ENCODE assay signal across 9 cellular contexts in genomic region chr15:82332711-82333602, GRCh38. TPM values are rescaled to one million over a fixed set of nuclear protein-coding genes. Genes with fewer than 3 reads are reported as not detected.
DNase-seq lines count a peak whose midpoint lies in the region; ATAC-seq and TF ChIP-seq lines count a peak whose summit lies in the region.
"Not testable (repeated sequence)": the region's sequence is repeated elsewhere in the genome, so short reads cannot be mapped to it uniquely, and the experiment has no call there.
"Had no signal": no experiment of that assay in that cellular context is flagged by ENCODE, and none has a peak within 500 bp of the region (broad histone marks: within the 10 kb centered on the region; RNA-seq: fewer than 3 reads in every experiment).

No MANE protein-coding gene starts in this region.

- in situ Hi-C loops in G401 (cut with HindIII; ENCODE audit: low sequenced_read_pairs) = not testable (repeated sequence)

- not testable (repeated sequence) for H3K4me3 ChIP-seq in SJCRH30; adrenal gland; fibroblast of villous mesenchyme (ENCODE audit: low read depth, low read length); lower lobe of right lung; sigmoid colon; aorta (ENCODE audit: low read length in 2 of 2)

- intact Hi-C loops in adrenal gland (cut with DNase I); left ventricle myocardium superior (cut with micrococcal nuclease); lower lobe of right lung (cut with DNase I); sigmoid colon (cut with DNase I); aorta (cut with DNase I): not testable (repeated sequence)

- H3K27ac ChIP-seq in SJCRH30; adrenal gland; lower lobe of right lung; aorta (ENCODE audit: low read depth in 1 of 2, low read length in 2 of 2): not testable (repeated sequence)
- H3K27ac ChIP-seq in sigmoid colon = peak overlapping the region in 1 of 4 donors; percentile 14

- not testable (repeated sequence) for TF ChIP-seq POLR2A in adrenal gland (IDR thresholded peaks at IDR 0.05); sigmoid colon (IDR thresholded peaks at IDR 0.05)

- DNase-seq in G401 (ENCODE audit: low spot score) (peak; percentile 52), SJCRH30 (peak; percentile 34 to 36), adrenal gland (peak; percentile 55 to 93 (median 80)), fibroblast of villous mesenchyme (ENCODE audit: low read depth) (peak; percentile 4), left ventricle myocardium superior (peak; percentile 89), sigmoid colon (peak; percentile 77), aorta (peak; percentile 48 to 70)
- not testable (repeated sequence) for DNase-seq in lower lobe of right lung

- ATAC-seq in left ventricle myocardium superior = peak; percentile 93
- ATAC-seq in lower lobe of right lung = peak; percentile 20 to 26
- ATAC-seq in aorta (ENCODE audit: low FRiP score) = peak; percentile 41

- WGBS in adrenal gland, 4 donors = 25 to 40% (median 39%) methylated on average over 7 to 12 of the region's 13 CpGs; no CpG with 5 or more reads in 1 of the 4 donors
- WGBS in sigmoid colon, 2 donors = 42% methylated on average over 8 to 12 of the region's 13 CpGs
- WGBS in aorta, 2 donors = 40 to 51% methylated on average over 9 to 12 of the region's 13 CpGs

- H3K9me3 ChIP-seq in SJCRH30 (replicated peaks); adrenal gland (replicated peaks in 1 of 3); lower lobe of right lung; sigmoid colon; aorta (ENCODE audit: control insufficient read depth, low read length): not testable (repeated sequence)

- not testable (repeated sequence) for H3K27me3 ChIP-seq in SJCRH30; adrenal gland; lower lobe of right lung (ENCODE audit: low read depth); sigmoid colon; aorta (ENCODE audit: control insufficient read depth in 1 of 2, insufficient read depth in 2 of 2, low read length in 1 of 2)

- H3K4me1 ChIP-seq in SJCRH30; adrenal gland (replicated peaks in 1 of 2); lower lobe of right lung; sigmoid colon; aorta (ENCODE audit: control insufficient read depth in 1 of 2, insufficient read depth in 2 of 2, low read length in 2 of 2): not testable (repeated sequence)

- TF ChIP-seq CTCF in adrenal gland (IDR thresholded peaks at IDR 0.05) = peak in 1 of 6 experiments; percentile 17
- TF ChIP-seq CTCF in fibroblast of villous mesenchyme (IDR thresholded peaks at IDR 0.05; ENCODE audit: insufficient read depth, low read depth, low read length); lower lobe of right lung (IDR thresholded peaks at IDR 0.05); sigmoid colon (IDR thresholded peaks at IDR 0.05): not testable (repeated sequence)

- H3K36me3 ChIP-seq in SJCRH30; adrenal gland (replicated peaks in 1 of 2); lower lobe of right lung; sigmoid colon; aorta (ENCODE audit: control insufficient read depth in 1 of 2, insufficient read depth in 2 of 2, low read length in 1 of 2): not testable (repeated sequence)

- TF ChIP-seq EP300 in sigmoid colon (IDR thresholded peaks at IDR 0.05) = not testable (repeated sequence)

RNA-seq across cellular contexts. Expression of gene GOLGA6L10, which starts 16.3 kb away (rescaled TPM):
- total RNA-seq in G401 (2014; rRNA removed; shearing (Covaris generic)) = 0.47 and 0.98 TPM in 2 replicates
- total RNA-seq in SJCRH30 (2014; rRNA removed; shearing (Covaris generic)) = 0.10 TPM in 1 of 2 replicates, not detected in the other
- total RNA-seq in adrenal gland (1 to 10 TPM in 3 of 8 donors, under 1 TPM in 5; 0.14 to 4.4 (median 0.72) TPM), fibroblast of villous mesenchyme (2.2 and 2.9 TPM in 2 replicates), left ventricle myocardium superior (0.07 TPM), lower lobe of right lung (0.41 TPM), sigmoid colon (1 to 10 TPM; 1.8 to 3.0 (median 1.8) TPM), aorta (1 to 10 TPM in 1 of 2 donors, under 1 TPM in 1; 0.23 to 2.8 TPM)
- polyA plus RNA-seq in adrenal gland (1 to 10 TPM in 2 of 3 donors, under 1 TPM in 1; 0.79 to 4.0 (median 3.8) TPM), sigmoid colon (1 to 10 TPM in 2 of 3 donors, under 1 TPM in 1; 0.60 to 3.0 (median 1.4) TPM), aorta (1 to 10 TPM in 1 of 2 donors, under 1 TPM in 1; 0.38 to 2.7 TPM)
- polyA plus RNA-seq: GM23248 had no signal

Comparison
In these comparisons a context has a peak if more than half of its experiments do, and no peak if none do; other contexts are left out.
1. ATAC-seq: peak in every context shown above with its lines; median percentile 93 in left ventricle myocardium superior; 41 in aorta; 23 in lower lobe of right lung.